In the genomic region with DNA sequence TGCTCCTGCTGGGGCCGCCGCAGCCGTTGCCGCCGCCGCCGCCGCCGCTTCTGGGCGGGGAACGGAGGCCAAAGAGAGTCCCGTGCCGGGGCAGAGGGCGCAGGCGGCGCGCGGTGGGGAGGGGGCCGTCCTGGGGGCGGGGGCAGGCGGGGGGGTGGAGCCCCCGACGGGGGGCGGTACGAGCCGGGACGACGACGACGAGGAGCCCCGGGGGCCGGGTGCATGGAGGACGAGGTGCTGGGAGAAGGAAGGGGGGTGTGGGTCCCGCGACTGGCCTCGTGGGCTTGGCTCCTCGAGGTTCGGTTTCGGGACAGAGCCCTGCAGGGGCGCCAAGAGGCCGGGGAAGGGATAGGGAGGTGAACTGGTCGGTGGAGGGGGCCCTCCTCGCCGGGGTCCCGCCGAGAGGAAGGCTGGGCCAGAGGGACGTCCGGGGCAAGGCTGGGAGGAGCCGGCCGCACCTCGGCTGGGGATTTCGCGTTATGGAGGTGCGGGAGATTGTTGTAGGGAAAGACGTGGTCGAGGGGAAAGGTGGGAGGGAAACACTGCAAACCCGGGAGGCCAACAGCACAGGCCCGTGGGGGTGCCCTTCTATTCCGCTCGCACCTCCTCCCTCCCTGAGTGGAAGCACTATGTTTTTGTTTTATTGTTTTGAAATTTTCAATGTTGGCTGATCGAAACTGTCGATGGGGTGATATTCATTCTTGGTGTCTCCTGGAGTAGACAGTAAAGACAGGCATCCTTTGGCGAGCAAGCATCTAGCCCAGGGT, we compare ENCODE assay signal across 1 cellular context.
A peak's percentile ranks its signal among the peaks of the same experiment; 100 is the strongest.
TF ChIP-seq lines count a peak whose summit lies in the region.

No MANE protein-coding gene starts in this region.

TF ChIP-seq in HEK293, 187 proteins besides CTCF, POLR2A, EP300 and RAD21 (continued from another document):
- TF ChIP-seq ZNF701 (tag by site-specific recombination; IDR thresholded peaks at IDR 0.05), result no peak
- TF ChIP-seq BCL11A (tag by site-specific recombination; IDR thresholded peaks at IDR 0.05; ENCODE audit: low read depth), result no peak
- TF ChIP-seq SCRT1 (tag by site-specific recombination; IDR thresholded peaks at IDR 0.05; ENCODE audit: borderline replicate concordance), result no peak
- TF ChIP-seq, protein P1, sequence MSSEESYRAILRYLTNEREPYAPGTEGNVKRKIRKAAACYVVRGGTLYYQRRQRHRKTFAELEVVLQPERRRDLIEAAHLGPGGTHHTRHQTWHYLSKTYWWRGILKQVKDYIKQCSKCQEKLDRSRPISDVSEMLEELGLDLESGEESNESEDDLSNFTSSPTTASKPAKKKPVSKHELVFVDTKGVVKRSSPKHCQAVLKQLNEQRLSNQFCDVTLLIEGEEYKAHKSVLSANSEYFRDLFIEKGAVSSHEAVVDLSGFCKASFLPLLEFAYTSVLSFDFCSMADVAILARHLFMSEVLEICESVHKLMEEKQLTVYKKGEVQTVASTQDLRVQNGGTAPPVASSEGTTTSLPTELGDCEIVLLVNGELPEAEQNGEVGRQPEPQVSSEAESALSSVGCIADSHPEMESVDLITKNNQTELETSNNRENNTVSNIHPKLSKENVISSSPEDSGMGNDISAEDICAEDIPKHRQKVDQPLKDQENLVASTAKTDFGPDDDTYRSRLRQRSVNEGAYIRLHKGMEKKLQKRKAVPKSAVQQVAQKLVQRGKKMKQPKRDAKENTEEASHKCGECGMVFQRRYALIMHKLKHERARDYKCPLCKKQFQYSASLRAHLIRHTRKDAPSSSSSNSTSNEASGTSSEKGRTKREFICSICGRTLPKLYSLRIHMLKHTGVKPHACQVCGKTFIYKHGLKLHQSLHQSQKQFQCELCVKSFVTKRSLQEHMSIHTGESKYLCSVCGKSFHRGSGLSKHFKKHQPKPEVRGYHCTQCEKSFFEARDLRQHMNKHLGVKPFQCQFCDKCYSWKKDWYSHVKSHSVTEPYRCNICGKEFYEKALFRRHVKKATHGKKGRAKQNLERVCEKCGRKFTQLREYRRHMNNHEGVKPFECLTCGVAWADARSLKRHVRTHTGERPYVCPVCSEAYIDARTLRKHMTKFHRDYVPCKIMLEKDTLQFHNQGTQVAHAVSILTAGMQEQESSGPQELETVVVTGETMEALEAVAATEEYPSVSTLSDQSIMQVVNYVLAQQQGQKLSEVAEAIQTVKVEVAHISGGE (tag by site-specific recombination; conservative IDR thresholded peaks at IDR 0.05; ENCODE audit: low read depth), result peak; percentile 87
- no peak for TF ChIP-seq KLF7 (tag by site-specific recombination; IDR thresholded peaks at IDR 0.05; ENCODE audit: borderline replicate concordance)
- TF ChIP-seq ZFP69B (tag by site-specific recombination; IDR thresholded peaks at IDR 0.05), result peak; percentile 81; the same call in 1 of the 2 replicates
- peak; percentile 78; the same call in 1 of the 2 replicates for TF ChIP-seq ZNF76 (tag by site-specific recombination; IDR thresholded peaks at IDR 0.05; ENCODE audit: borderline replicate concordance, low read depth)
